14 cellular contexts compared by ENCODE assay signal in genomic region chr11:122743093-122743741, GRCh38.
DNase-seq lines count a peak whose midpoint lies in the region; ATAC-seq and TF ChIP-seq lines count a peak whose summit lies in the region.
"Had no signal": no experiment of that assay in that cellular context is flagged by ENCODE, and none has a peak within 500 bp of the region (broad histone marks: within the 10 kb centered on the region; RNA-seq: fewer than 3 reads in every experiment).

No MANE protein-coding gene starts in this region.

- no peaks in the 10 kb centered on the region for H3K9me3 ChIP-seq in left ventricle myocardium inferior (replicated peaks)
- no peaks in the 10 kb centered on the region for H3K9me3 ChIP-seq in right atrium auricular region
- no peaks in the 10 kb centered on the region for H3K9me3 ChIP-seq in Peyer's patch
- H3K9me3 ChIP-seq: prostate gland had no signal

- H3K36me3 Mint-ChIP-seq in memory B cell, result no peaks in the 10 kb centered on the region

- intact Hi-C loops in left ventricle myocardium inferior (cut with micrococcal nuclease), result no loop called here

- H3K36me3 ChIP-seq in left ventricle myocardium inferior (no peaks in the 10 kb centered on the region), right atrium auricular region (no peaks in the 10 kb centered on the region), Peyer's patch (no peaks in the 10 kb centered on the region)
- H3K36me3 ChIP-seq: prostate gland had no signal

- no peak overlapping the region for H3K4me3 ChIP-seq in left ventricle myocardium inferior
- H3K4me3 ChIP-seq in right atrium auricular region, result no peak overlapping the region
- H3K4me3 ChIP-seq in Peyer's patch, result no peak overlapping the region
- H3K4me3 ChIP-seq: prostate gland had no signal

- peak overlapping the region; percentile 28 for H3K27ac Mint-ChIP-seq in memory B cell
- H3K27ac Mint-ChIP-seq: activated naive CD8-positive, alpha-beta T cell; T-helper 1 cell treated with Interleukin-12 subunit alpha and Interleukin-12 subunit beta and Interleukin-4 antibody, amounts not matched to agents 30 μg/mL and 1 μg/mL, for 36 hours had no signal

- DNase-seq in left ventricle myocardium inferior, result no peak
- DNase-seq in right atrium auricular region (ENCODE audit: low spot score), result no peak
- DNase-seq in Peyer's patch, result no peak
- DNase-seq in memory B cell (ENCODE audit: low spot score in 2 of 2), result no peak
- no peak for DNase-seq in cerebellar nuclear complex (lab: John Stamatoyannopoulos, UW)
- no peak for DNase-seq in GM10266 (ENCODE audit: extremely low spot score)
- DNase-seq in HuH-7 (ENCODE audit: low spot score), result no peak
- DNase-seq: NCI-H2107, NCI-H774, Right ventricle myocardium superior had no signal

- H3K9me3 Mint-ChIP-seq in memory B cell, result peaks cover 2% of the 10 kb centered on the region
- H3K9me3 Mint-ChIP-seq: T-helper 1 cell treated with Interleukin-12 subunit alpha and Interleukin-12 subunit beta and Interleukin-4 antibody, amounts not matched to agents 30 μg/mL and 1 μg/mL, for 36 hours had no signal

- peaks cover 24% of the 10 kb centered on the region for H3K4me1 Mint-ChIP-seq in memory B cell

- H3K27me3 Mint-ChIP-seq in memory B cell, result no peaks in the 10 kb centered on the region
- H3K27me3 Mint-ChIP-seq: activated naive CD8-positive, alpha-beta T cell had no signal

- ATAC-seq in memory B cell (ENCODE audit: low read depth), result no peak
- no peak for ATAC-seq in GM19035 (IDR thresholded peaks at IDR 0.05; ENCODE audit: unreplicated experiment)

- peak overlapping the region; percentile 27 for H3K4me3 Mint-ChIP-seq in memory B cell
- H3K4me3 Mint-ChIP-seq: activated naive CD8-positive, alpha-beta T cell; T-helper 1 cell treated with Interleukin-12 subunit alpha and Interleukin-12 subunit beta and Interleukin-4 antibody, amounts not matched to agents 30 μg/mL and 1 μg/mL, for 36 hours had no signal

- H3K27ac ChIP-seq in left ventricle myocardium inferior (replicated peaks) (peak overlapping the region; percentile 65), right atrium auricular region (no peak overlapping the region), Peyer's patch (peak overlapping the region; percentile 58 to 86 (median 77))
- H3K27ac ChIP-seq: prostate gland had no signal

- no peak for TF ChIP-seq CTCF in left ventricle myocardium inferior (IDR thresholded peaks at IDR 0.05; ENCODE audit: borderline replicate concordance)
- no peak for TF ChIP-seq CTCF in right atrium auricular region (IDR thresholded peaks at IDR 0.05)
- no peak for TF ChIP-seq CTCF in Peyer's patch (IDR thresholded peaks at IDR 0.05)
- no peak for TF ChIP-seq CTCF in GM10266 (IDR thresholded peaks at IDR 0.05; ENCODE audit: control insufficient read depth, insufficient read depth, low read depth, missing control alignments)

- no peaks in the 10 kb centered on the region for H3K27me3 ChIP-seq in left ventricle myocardium inferior (ENCODE audit: low read depth)
- H3K27me3 ChIP-seq in right atrium auricular region, result no peaks in the 10 kb centered on the region
- no peaks in the 10 kb centered on the region for H3K27me3 ChIP-seq in Peyer's patch

- TF ChIP-seq POLR2A in Peyer's patch (IDR thresholded peaks at IDR 0.05), result no peak

- H3K4me1 ChIP-seq in left ventricle myocardium inferior (peaks cover 28% of the 10 kb centered on the region), right atrium auricular region (peaks cover 0 to 17% of the 10 kb centered on the region in 2 donors), Peyer's patch (peaks cover 0 to 14% (median 10%) of the 10 kb centered on the region in 4 donors)
- H3K4me1 ChIP-seq: prostate gland had no signal

Comparison
In these comparisons a context has a peak if more than half of its experiments do, and no peak if none do; other contexts are left out.
1. H3K27ac ChIP-seq: peak in left ventricle myocardium inferior (single experiment) and Peyer's patch (4 of 4); none in right atrium auricular region (0 of 2).